9 cellular contexts compared by ENCODE assay signal in the genomic region with DNA sequence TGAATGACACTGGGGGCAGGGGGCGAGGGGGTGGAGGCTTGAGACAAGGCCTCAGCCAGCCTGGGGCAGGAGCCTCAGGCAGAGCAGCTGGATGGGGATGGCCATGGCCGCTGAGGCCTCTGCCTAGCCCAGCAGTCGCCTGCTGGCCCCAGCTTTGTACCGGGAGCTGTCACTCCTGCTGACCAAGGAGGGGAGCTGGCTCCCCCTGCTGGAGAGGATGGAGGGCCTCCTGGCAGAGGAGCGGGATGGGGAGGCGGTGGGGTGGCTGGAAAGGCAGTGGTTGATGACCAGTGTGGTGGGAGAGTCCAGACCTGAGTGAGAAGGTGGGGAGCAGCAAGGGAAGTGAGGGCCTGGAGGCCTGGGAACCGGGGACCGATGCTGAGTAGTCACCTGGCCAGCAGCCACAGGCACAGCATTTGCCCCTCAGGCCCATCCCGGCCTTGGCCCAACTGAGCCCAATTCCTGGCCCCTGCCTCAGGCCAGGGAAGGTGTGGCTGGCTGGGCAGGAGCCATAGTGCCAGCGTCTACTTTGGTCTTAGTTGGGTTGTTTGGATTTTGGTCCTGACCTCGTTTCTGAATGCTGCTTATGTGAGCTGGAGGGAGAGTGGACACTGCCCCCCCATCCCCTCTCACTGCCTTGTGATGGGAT. TPM values are rescaled to one million over a fixed set of nuclear protein-coding genes. Genes with fewer than 3 reads are reported as not detected.
DNase-seq lines count a peak whose midpoint lies in the region; ATAC-seq and TF ChIP-seq lines count a peak whose summit lies in the region.
"Had no signal": no experiment of that assay in that cellular context is flagged by ENCODE, and none has a peak within 500 bp of the region (broad histone marks: within the 10 kb centered on the region; RNA-seq: fewer than 3 reads in every experiment).

No MANE protein-coding gene starts in this region.

- WGBS in liver: 58% methylated on average over 11 of the region's 11 CpGs

- H3K27me3 ChIP-seq in liver (ENCODE audit: control insufficient read depth in 4 of 4, insufficient read depth in 4 of 4, low read length in 3 of 4): no peaks in the 10 kb centered on the region

- H3K27ac ChIP-seq in coronary artery (peak overlapping the region; percentile 81 to 97), liver (ENCODE audit: low read depth in 1 of 2, low read length in 2 of 2) (no peak overlapping the region)
- H3K27ac ChIP-seq: epithelial cell of prostate had no signal

- DNase-seq in GM10248 (ENCODE audit: extremely low spot score): peak; percentile 77
- DNase-seq in MV-4-11 (lab: John Stamatoyannopoulos, UW): peak; percentile 23
- DNase-seq in activated CD4-positive, alpha-beta T cell treated with anti-CD3 and anti-CD28 coated beads, Interleukin-2, amount 50 U/mL, for 1 hour: peak; percentile 66
- peak; percentile 93 for DNase-seq in coronary artery (ENCODE audit: low spot score)
- peak; percentile 53 to 62 for DNase-seq in stimulated activated CD4-positive, alpha-beta T cell treated with anti-CD3 and anti-CD28 coated beads, Interleukin-4, amount 100 ng/mL, for 48 hours (ENCODE audit: low read depth in 2 of 2)

- no peak overlapping the region for H3K9ac ChIP-seq in liver (ENCODE audit: low read depth in 1 of 2, low read length in 2 of 2)

- peak; percentile 86 to 94 for TF ChIP-seq RAD21 in liver (IDR thresholded peaks at IDR 0.05)

- no peaks in the 10 kb centered on the region for H3K9me3 ChIP-seq in liver (ENCODE audit: control insufficient read depth in 4 of 4, low read length in 3 of 4)

- CTCF ChIA-PET in GM10248 (lab: Yijun Ruan, JAX): interaction anchor here (0.8 to 6.8 kb wide), 22 partner anchors 9 to 316 kb away, joined by 3 to 82 read pairs (median 4); no protein-coding TSS in a partner anchor

- peaks cover 0 to 30% (median 8%) of the 10 kb centered on the region in 4 donors for H3K36me3 ChIP-seq in liver (ENCODE audit: control insufficient read depth in 4 of 4, insufficient read depth in 3 of 4, low read depth in 1 of 4, low read length in 3 of 4)

- POLR2A ChIA-PET in GM10248 (lab: Yijun Ruan, JAX): no interaction called here

- no peak for ATAC-seq in GM21381 (IDR thresholded peaks at IDR 0.05; ENCODE audit: unreplicated experiment)
- ATAC-seq in GM18907 (IDR thresholded peaks at IDR 0.05; ENCODE audit: unreplicated experiment): no peak

- peaks cover 0 to 6% (median 0%) of the 10 kb centered on the region in 4 donors for H3K4me1 ChIP-seq in liver (ENCODE audit: control insufficient read depth in 4 of 4, insufficient read depth in 4 of 4, low read length in 3 of 4)

- H3K4me3 ChIP-seq in coronary artery: peak overlapping the region; percentile 6
- no peak overlapping the region for H3K4me3 ChIP-seq in liver (ENCODE audit: low read depth in 1 of 3, low read length in 3 of 3)

- peak; percentile 85 for TF ChIP-seq CTCF in GM10248 (IDR thresholded peaks at IDR 0.05; ENCODE audit: control extremely low read depth, extremely low read depth, low read depth, missing control alignments)
- peak; percentile 82 for TF ChIP-seq CTCF in coronary artery (IDR thresholded peaks at IDR 0.05)
- peak; percentile 71 for TF ChIP-seq CTCF in liver (IDR thresholded peaks at IDR 0.05; ENCODE audit: low read depth, low read length, missing input control)

TF ChIP-seq in liver, 16 proteins besides CTCF, POLR2A, EP300 and RAD21:
- TF ChIP-seq, protein P1, sequence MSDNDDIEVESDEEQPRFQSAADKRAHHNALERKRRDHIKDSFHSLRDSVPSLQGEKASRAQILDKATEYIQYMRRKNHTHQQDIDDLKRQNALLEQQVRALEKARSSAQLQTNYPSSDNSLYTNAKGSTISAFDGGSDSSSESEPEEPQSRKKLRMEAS (IDR thresholded peaks at IDR 0.05): no peak
- TF ChIP-seq RXRA (IDR thresholded peaks at IDR 0.05): no peak
- no peak for TF ChIP-seq HNF4G (IDR thresholded peaks at IDR 0.05)
- no peak for TF ChIP-seq TAF1 (conservative IDR thresholded peaks at IDR 0.05)
- no peak for TF ChIP-seq HNF4A (conservative IDR thresholded peaks at IDR 0.05)
- TF ChIP-seq, protein P2, sequence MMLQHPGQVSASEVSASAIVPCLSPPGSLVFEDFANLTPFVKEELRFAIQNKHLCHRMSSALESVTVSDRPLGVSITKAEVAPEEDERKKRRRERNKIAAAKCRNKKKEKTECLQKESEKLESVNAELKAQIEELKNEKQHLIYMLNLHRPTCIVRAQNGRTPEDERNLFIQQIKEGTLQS (IDR thresholded peaks at IDR 0.05): no peak
- no peak for TF ChIP-seq EGR1 (IDR thresholded peaks at IDR 0.05; ENCODE audit: low read depth in 2 of 2)
- no peak for TF ChIP-seq YY1 (IDR thresholded peaks at IDR 0.05)

RNA-seq across cellular contexts. Expression of a gene that starts 6.0 kb away (rescaled TPM):
- total RNA-seq in liver: under 1 TPM; 0.14 to 0.75 TPM
- 1 to 10 TPM in 1 of 2 donors, under 1 TPM in 1; 0.28 to 2.5 TPM for polyA plus RNA-seq in liver

Comparison
In these comparisons a context has a peak if more than half of its experiments do, and no peak if none do; other contexts are left out.
1. DNase-seq: peak in every context shown above with its lines; median percentile 93 in coronary artery; 77 in GM10248; 66 in activated CD4-positive, alpha-beta T cell treated with anti-CD3 and anti-CD28 coated beads, Interleukin-2, amount 50 U/mL, for 1 hour; 58 in stimulated activated CD4-positive, alpha-beta T cell treated with anti-CD3 and anti-CD28 coated beads, Interleukin-4, amount 100 ng/mL, for 48 hours; 23 in MV-4-11.
2. H3K27ac ChIP-seq: peak in coronary artery (2 of 2); none in liver (0 of 2).
3. Peak in every context shown above with its lines, with median percentiles within 50 percentile points of each other: CTCF ChIP-seq.